Comparison of ENCODE assay signal across 24 cellular contexts in genomic region chr20:50548396-50548795, GRCh38. TPM values are rescaled to one million over a fixed set of nuclear protein-coding genes. Genes with fewer than 3 reads are reported as not detected.
DNase-seq lines count a peak whose midpoint lies in the region; ATAC-seq, FAIRE-seq and TF ChIP-seq lines count a peak whose summit lies in the region.
"Had no signal": no experiment of that assay in that cellular context is flagged by ENCODE, and none has a peak within 500 bp of the region (broad histone marks: within the 10 kb centered on the region; RNA-seq: fewer than 3 reads in every experiment).

No MANE protein-coding gene starts in this region.

- H3K79me2 ChIP-seq in GM23338 (replicated peaks; ENCODE audit: insufficient read depth): peaks cover 65% of the 10 kb centered on the region
- peaks cover 88% of the 10 kb centered on the region for H3K79me2 ChIP-seq in GM12878 (ENCODE audit: control insufficient read depth, insufficient read depth, low read length)

- H2AFZ ChIP-seq in GM23338 (no peak overlapping the region), GM12878 (ENCODE audit: control insufficient read depth, low read depth, low read length) (no peak overlapping the region)
- H2AFZ ChIP-seq: PC-9 had no signal

- no peak overlapping the region for H3K4me3 ChIP-seq in GM23338
- no peak overlapping the region for H3K4me3 ChIP-seq in GM12878
- H3K4me3 ChIP-seq: PC-9, SJCRH30, suprapubic skin had no signal

- H3K4me1 Mint-ChIP-seq in GM23338 (peaks cover 5% of the 10 kb centered on the region), natural killer cell (peaks cover 39 to 40% of the 10 kb centered on the region in 2 donors)

- no peak for FAIRE-seq in GM12878 (lab: Jason Lieb, UNC)
- FAIRE-seq: A204.1 had no signal

- intact Hi-C loops in GM12878 (cut with micrococcal nuclease; ENCODE audit: unreplicated experiment): no loop called here
- intact Hi-C loops in natural killer cell (cut with micrococcal nuclease): no loop called here

- H4K20me1 ChIP-seq in GM23338 (replicated peaks; ENCODE audit: insufficient read depth): peaks cover 10% of the 10 kb centered on the region; the same call in 1 of the 2 replicates
- H4K20me1 ChIP-seq in GM12878 (ENCODE audit: control insufficient read depth, insufficient read depth): no peaks in the 10 kb centered on the region; the same call in 1 of the 2 replicates

- H3K4me1 ChIP-seq in GM23338 (ENCODE audit: insufficient read depth) (no peaks in the 10 kb centered on the region), GM12878 (ENCODE audit: control insufficient read depth, insufficient read depth, low read length) (peaks cover 53% of the 10 kb centered on the region)
- H3K4me1 ChIP-seq: SJCRH30 had no signal

- H3K4me2 ChIP-seq in GM23338: no peak overlapping the region
- H3K4me2 ChIP-seq in GM12878 (ENCODE audit: control insufficient read depth, insufficient read depth): peak overlapping the region; percentile 93; the same call in 1 of the 2 replicates
- H3K4me2 ChIP-seq: PC-9 had no signal

- TF ChIP-seq CTCF in GM23338 (conservative IDR thresholded peaks at IDR 0.05; ENCODE audit: low read depth in 2 of 2): no peak
- no peak for TF ChIP-seq CTCF in GM12878 (IDR thresholded peaks at IDR 0.05 in 2 of 3, conservative IDR thresholded peaks at IDR 0.05 in 1 of 3; ENCODE audit: control insufficient read depth in 2 of 3, extremely low read depth in 1 of 3, insufficient read depth in 1 of 3, low read depth in 3 of 3, low read length in 3 of 3)
- TF ChIP-seq CTCF in natural killer cell (IDR thresholded peaks at IDR 0.05): no peak

- POLR2A ChIA-PET in GM12878 (lab: Charles Lee): interaction anchor here (0.6 to 3.2 kb wide), 4 partner anchors 14 to 57 kb away, joined by 3 to 21 read pairs (median 6); partner anchors contain the start of gene PTPN1

- H3K27me3 Mint-ChIP-seq in GM23338 (ENCODE audit: insufficient read depth, low read depth, poor library complexity): no peaks in the 10 kb centered on the region
- H3K27me3 Mint-ChIP-seq in natural killer cell (ENCODE audit: low read depth in 2 of 2): no peaks in the 10 kb centered on the region
- H3K27me3 Mint-ChIP-seq: naive thymus-derived CD8-positive, alpha-beta T cell had no signal

- no peaks in the 10 kb centered on the region; the same call in 2 of the 3 replicates for H3K36me3 Mint-ChIP-seq in GM23338 (ENCODE audit: low read depth)
- H3K36me3 Mint-ChIP-seq in natural killer cell: no peaks in the 10 kb centered on the region

- DNase-seq in NCI-H748 (lab: John Stamatoyannopoulos, UW; ENCODE audit: unreplicated experiment): peak; percentile 17
- no peak for DNase-seq in NCI-H748 treated with DMSO at 0.1 percent for 48 hours (lab: John Stamatoyannopoulos, UW)
- DNase-seq in GM23338 (ENCODE audit: low spot score): no peak
- no peak for DNase-seq in GM12878 (ENCODE audit: low read depth, low spot score)
- no peak for DNase-seq in natural killer cell
- no peak for DNase-seq in NCI-H2196 treated with DMSO at 0.1 percent for 48 hours (lab: John Stamatoyannopoulos, UW; ENCODE audit: unreplicated experiment)
- DNase-seq: activated CD4-positive, CD25-positive, alpha-beta regulatory T cell treated with anti-CD3 and anti-CD28 coated beads, Interleukin-2, amount 50 U/mL, for 72 hours; amniotic stem cell; caudate nucleus; DMS53; effector memory CD4-positive, alpha-beta T cell; immature natural killer cell; naive thymus-derived CD8-positive, alpha-beta T cell; NCI-H2171; PC-9; posterior cingulate gyrus; SJCRH30; stimulated activated CD4-positive, alpha-beta T cell treated with anti-CD3 and anti-CD28 coated beads, Interleukin-2, amount 100 ng/mL, for 48 hours; T-helper 9 cell had no signal

- WGBS in GM12878 (ENCODE audit: insufficient coverage, insufficient replicate concordance, low lambda C conversion rate, missing lambda C conversion rate): 68% methylated on average over 5 of the region's 5 CpGs

- CTCF ChIA-PET in GM12878 (lab: Yijun Ruan, JAX): interaction anchor here (0.9 to 3.0 kb wide), 12 partner anchors 8 to 65 kb away, joined by 3 to 12 read pairs (median 5); no protein-coding TSS in a partner anchor

- ATAC-seq in GM23338 (no peak), GM12878 (no peak), natural killer cell (no peak), HG03439 (IDR thresholded peaks at IDR 0.05; ENCODE audit: unreplicated experiment) (no peak), GM18505 (IDR thresholded peaks at IDR 0.05; ENCODE audit: unreplicated experiment) (no peak)
- ATAC-seq: naive thymus-derived CD8-positive, alpha-beta T cell had no signal

- H3F3A ChIP-seq in GM23338 (replicated peaks; ENCODE audit: low read depth): no peaks in the 10 kb centered on the region

- TF ChIP-seq POLR2A in GM12878 (IDR thresholded peaks at IDR 0.05; ENCODE audit: low read depth, low read length) (no peak), GM18505 (IDR thresholded peaks at IDR 0.05; ENCODE audit: borderline replicate concordance, extremely low read depth, insufficient read depth, insufficient read length) (no peak)

- H3K27me3 ChIP-seq in GM23338 (ENCODE audit: insufficient read depth) (no peaks in the 10 kb centered on the region), GM12878 (replicated peaks in 1 of 2; ENCODE audit: control insufficient read depth in 2 of 2, insufficient read depth in 2 of 2, low read length in 1 of 2) (no peaks in the 10 kb centered on the region)
- H3K27me3 ChIP-seq: SJCRH30, suprapubic skin had no signal

- no peak for TF ChIP-seq EP300 in GM12878 (IDR thresholded peaks at IDR 0.05; ENCODE audit: borderline replicate concordance in 1 of 2, control insufficient read depth in 1 of 2, low read depth in 2 of 2, low read length in 2 of 2)

- H3K9ac ChIP-seq in GM12878 (ENCODE audit: control insufficient read depth, insufficient read depth, low read length): no peak overlapping the region

- H3K9me2 ChIP-seq in GM23338 (ENCODE audit: insufficient read depth): no peaks in the 10 kb centered on the region

- in situ Hi-C loops in GM12878 (cut with MboI): no loop called here

- RAD21 ChIA-PET in GM12878 (lab: Charles Lee; ENCODE audit: unreplicated experiment): interaction anchor here (1.2 to 12.3 kb wide), 4 partner anchors 22 to 68 kb away, joined by 3 to 167 read pairs (median 5); partner anchors contain the start of gene PTPN1

- peaks cover 3% of the 10 kb centered on the region; the same call in 2 of the 3 replicates for H3K9me3 ChIP-seq in GM12878 (replicated peaks; ENCODE audit: control insufficient read depth, insufficient read depth, low read length)
- H3K9me3 ChIP-seq: SJCRH30, suprapubic skin had no signal

- H3K36me3 ChIP-seq in GM23338 (ENCODE audit: insufficient read depth) (no peaks in the 10 kb centered on the region; the same call in 1 of the 2 replicates), GM12878 (ENCODE audit: control insufficient read depth in 2 of 2, insufficient read depth in 2 of 2, low read length in 1 of 2) (peaks cover 4 to 5% of the 10 kb centered on the region in 2 experiments; a peak in 3 of 4 replicates)
- H3K36me3 ChIP-seq: suprapubic skin had no signal

- H3K9me3 Mint-ChIP-seq in GM23338: no peaks in the 10 kb centered on the region
- no peaks in the 10 kb centered on the region for H3K9me3 Mint-ChIP-seq in natural killer cell
- H3K9me3 Mint-ChIP-seq: immature natural killer cell; naive thymus-derived CD8-positive, alpha-beta T cell had no signal

- H3K27ac ChIP-seq in GM23338 (ENCODE audit: low read depth) (0 out of 2 replicates have a peak overlapping the region, but pooled peaks have one; percentile 27), GM12878 (ENCODE audit: control insufficient read depth, insufficient read depth) (no peak overlapping the region)
- H3K27ac ChIP-seq: PC-9, SJCRH30, suprapubic skin had no signal

- TF ChIP-seq RAD21 in GM12878 (IDR thresholded peaks at IDR 0.05; ENCODE audit: insufficient read depth, low read depth, low read length): no peak

- H3K4me3 Mint-ChIP-seq in GM23338 (no peak overlapping the region), natural killer cell (peak overlapping the region; percentile 58)
- H3K4me3 Mint-ChIP-seq: CD14-positive monocyte had no signal

- no TSS peak for BruUV-seq in GM12878 (replicated peaks; lab: Mats Ljungman, UMichigan)

- H3K27ac Mint-ChIP-seq in GM23338 (no peak overlapping the region), natural killer cell (peak overlapping the region in 1 of 2 donors; percentile 68)

- SMC1A ChIA-PET in GM12878 (lab: Charles Lee; ENCODE audit: uncharacterized antibody, unreplicated experiment): interaction anchor here (1.2 to 95.1 kb wide), 3 partner anchors 3 to 56 kb away, joined by 3 to 2799 read pairs (median 2799); partner anchors contain the start of gene PTPN1

RNA-seq across cellular contexts. Expression of gene PTPN1, which starts 38.2 kb away (rescaled TPM):
- 26.2 and 26.4 TPM in 2 replicates for total RNA-seq in GM23338 (2014; rRNA removed; shearing (Covaris generic))
- polyA plus RNA-seq in GM23338 (2016; fragmentation: Nextera tagmentation; extraction: Ambion mirVana) (16.9 and 18.9 TPM in 2 replicates), GM12878 (2011; rRNA removed) (33.1 and 40.4 TPM in 2 replicates), GM12878 (2014; fragmentation: Illumina TruSeq; extraction: Trizol) (66.7 and 72.2 TPM in 2 replicates), GM12878 (2014; fragmentation: Nextera tagmentation; extraction: Ambion mirVana) (10 to 100 TPM; 15.9 to 20.2 TPM), GM12878 (2014; rRNA removed) (57.6 and 57.8 TPM in 2 replicates), GM12878 (2016; fragmentation: Nextera tagmentation; extraction: Ambion mirVana) (10 to 100 TPM; 37.7 to 40.8 TPM)
- 69.6 and 70.9 TPM in 2 replicates for total RNA-seq in GM12878 (2013; cell fraction: nucleolus; rRNA removed)
- total RNA-seq in GM12878 (2014; rRNA removed) (61.1 and 66.4 TPM in 2 replicates), GM12878 (2014; rRNA removed; fragmentation: Illumina TruSeq; extraction: Trizol) (45.9 and 47.0 TPM in 2 replicates), GM12878 (2021) (72.8 and 74.7 TPM in 2 replicates), natural killer cell (10 to 100 TPM; 52.9 to 64.5 (median 58.3) TPM)
- 32.2 TPM for polyA plus RNA-seq in GM12878 (2011; ENCODE audit: low read depth)
- polyA plus RNA-seq in GM12878 (2011; cell fraction: cytosol; rRNA removed): 37.7 and 41.0 TPM in 2 replicates
- polyA plus RNA-seq in GM12878 (2011; cell fraction: nucleus; rRNA removed): 52.3 and 57.0 TPM in 2 replicates
- polyA plus RNA-seq in GM12878 (2012): 49.6 and 58.1 TPM in 2 replicates
- polyA minus RNA-seq in GM12878 (2011; rRNA and poly(A)+ RNA removed): 29.8 and 31.8 TPM in 2 replicates
- polyA minus RNA-seq in GM12878 (2011; cell fraction: cytosol; rRNA and poly(A)+ RNA removed): 12.2 and 13.9 TPM in 2 replicates
- 10.9 and 16.2 TPM in 2 replicates for polyA minus RNA-seq in GM12878 (2011; cell fraction: nucleus; rRNA and poly(A)+ RNA removed)
